22 cellular contexts compared by ENCODE assay signal in the genomic region with DNA sequence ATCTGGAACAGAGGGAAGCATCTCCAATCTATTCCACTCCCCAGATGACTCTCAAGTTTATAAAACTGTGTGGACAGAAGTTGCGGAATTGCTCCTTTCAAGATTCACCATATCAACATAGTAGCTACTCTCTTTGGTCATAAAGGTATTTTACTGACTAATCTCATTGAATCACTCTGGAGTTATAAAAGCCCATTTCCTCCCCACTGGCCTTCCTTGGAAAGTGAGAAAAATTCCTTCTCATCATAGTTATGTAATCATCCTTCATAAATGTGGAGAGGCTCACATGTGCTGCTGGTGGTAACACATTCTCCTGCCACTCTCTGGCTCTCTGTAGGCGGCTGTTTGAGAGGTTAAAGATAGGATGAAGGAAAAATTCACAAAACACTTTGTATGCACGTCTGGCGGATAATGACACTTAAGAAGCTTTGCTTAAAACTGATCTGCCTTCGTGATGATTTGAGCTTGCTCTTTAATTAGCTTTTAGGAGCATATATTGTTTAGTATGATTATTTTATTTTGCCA.
A peak's percentile ranks its signal among the peaks of the same experiment; 100 is the strongest.
DNase-seq lines count a peak whose midpoint lies in the region; ATAC-seq lines count a peak whose summit lies in the region.
"Had no signal": no experiment of that assay in that cellular context is flagged by ENCODE, and none has a peak within 500 bp of the region (broad histone marks: within the 10 kb centered on the region; RNA-seq: fewer than 3 reads in every experiment).

No MANE protein-coding gene starts in this region.

- DNase-seq in EH (ENCODE audit: low read depth) (peak; percentile 28), RKO (ENCODE audit: low spot score) (peak; percentile 1), head of caudate nucleus (peak in 37 of 42 donors; percentile 12 to 82 (median 48)), superior temporal gyrus (ENCODE audit: extremely low spot score) (peak; percentile 59), aorta (no peak), dedifferentiated amniotic fluid mesenchymal stem cell (ENCODE audit: extremely low spot score) (no peak)
- DNase-seq in activated effector memory CD4-positive, alpha-beta T cell treated with anti-CD3 and anti-CD28 coated beads, Interleukin-2, amount 50 U/mL, for 16 hours, result no peak
- DNase-seq: CD4-positive, CD25-positive, alpha-beta regulatory T cell; COR-L47; DMS 273 treated with DMSO at 0.1 percent for 48 hours; DMS79 treated with DMSO at 0.1 percent for 48 hours; H7; Karpas-422; NCI-H1417; NCI-H2029; NCI-H345; NCI-H524; OCI-M1; RPMI8226; SHP77 treated with DMSO at 0.1 percent for 48 hours had no signal

- no peak overlapping the region for H3K27ac ChIP-seq in aorta (ENCODE audit: low read depth in 1 of 2, low read length in 2 of 2)
- H3K27ac ChIP-seq: A549, SK-N-MC had no signal

- H3K4me3 ChIP-seq in aorta (ENCODE audit: low read length in 2 of 2), result no peak overlapping the region
- H3K4me3 ChIP-seq: A549, SK-N-MC had no signal

- ATAC-seq in aorta (ENCODE audit: low FRiP score), result no peak
- ATAC-seq: A549 had no signal

- no peaks in the 10 kb centered on the region for H3K36me3 ChIP-seq in aorta (ENCODE audit: control insufficient read depth in 1 of 2, insufficient read depth in 2 of 2, low read length in 1 of 2)

- H3K4me1 ChIP-seq in aorta (ENCODE audit: control insufficient read depth in 1 of 2, insufficient read depth in 2 of 2, low read length in 2 of 2), result no peaks in the 10 kb centered on the region
- H3K4me1 ChIP-seq: A549 had no signal

- no peaks in the 10 kb centered on the region for H3K9me3 ChIP-seq in aorta (ENCODE audit: control insufficient read depth, low read length)
- H3K9me3 ChIP-seq: A549 had no signal

- intact Hi-C loops in head of caudate nucleus (cut with DNase I) (no loop called here), aorta (cut with DNase I) (no loop called here)

- 73 to 74% methylated on average over 5 of the region's 5 CpGs for WGBS in aorta, 2 donors

- H3K27me3 ChIP-seq in aorta (ENCODE audit: control insufficient read depth in 1 of 2, insufficient read depth in 2 of 2, low read length in 1 of 2), result no peaks in the 10 kb centered on the region

Comparison
In these comparisons a context has a peak if more than half of its experiments do, and no peak if none do; other contexts are left out.
1. DNase-seq: peak in EH (single experiment), RKO (single experiment), head of caudate nucleus (37 of 42) and superior temporal gyrus (single experiment); none in aorta (0 of 2), dedifferentiated amniotic fluid mesenchymal stem cell (single experiment) and activated effector memory CD4-positive, alpha-beta T cell treated with anti-CD3 and anti-CD28 coated beads, Interleukin-2, amount 50 U/mL, for 16 hours (single experiment).